ENCODE assay signal across 20 cellular contexts in genomic region chr6:147654103-147654845, GRCh38.
"Had no signal": no experiment of that assay in that cellular context is flagged by ENCODE, and none has a peak within 500 bp of the region (broad histone marks: within the 10 kb centered on the region; RNA-seq: fewer than 3 reads in every experiment).

No MANE protein-coding gene starts in this region.

- DNase-seq: activated CD4-positive, alpha-beta T cell treated with anti-CD3 and anti-CD28 coated beads for 1 hour; activated CD8-positive, alpha-beta memory T cell treated with anti-CD3 and anti-CD28 coated beads for 24 hours; activated CD8-positive, alpha-beta memory T cell treated with anti-CD3 and anti-CD28 coated beads, Interleukin-2, amount 50 U/mL, for 48 hours; activated effector memory CD4-positive, alpha-beta T cell treated with anti-CD3 and anti-CD28 coated beads, Interleukin-2, amount 50 U/mL, for 16 hours; activated naive CD4-positive, alpha-beta T cell treated with anti-CD3 and anti-CD28 coated beads, Interleukin-2, amount 50 U/mL, for 16 hours; activated T-cell treated with anti-CD3 and anti-CD28 coated beads, Interleukin-2, amount 50 U/mL, for 48 hours; nucleus accumbens; stimulated activated naive CD8-positive, alpha-beta T cell treated with anti-CD3 and anti-CD28 coated beads, Interleukin-15, Interleukin-2, amounts not matched to agents 100 U/mL and 50 U/mL, for 24 hours; substantia nigra; SW 1271; T-helper 2 cell; tibial artery; WERI-Rb-1 had no signal

- H3K36me3 Mint-ChIP-seq: natural killer cell treated with Interleukin-12 subunit alpha and Interleukin-12 subunit beta and Interleukin-15 and Interleukin-18, amount 100 ng/mL, for 72 hours had no signal

- H3K4me3 Mint-ChIP-seq: natural killer cell treated with Interleukin-12 subunit alpha and Interleukin-12 subunit beta and Interleukin-15 and Interleukin-18, amount 100 ng/mL, for 72 hours had no signal

- H3K36me3 ChIP-seq: ascending aorta, cardiac muscle cell, tibial artery, WERI-Rb-1 had no signal

- H3K9me3 ChIP-seq: ascending aorta, tibial artery had no signal

- H3K4me1 ChIP-seq: ascending aorta, tibial artery had no signal

- FAIRE-seq: colon, islet of Langerhans, urothelium cell line had no signal

- H3K9me3 Mint-ChIP-seq: natural killer cell treated with Interleukin-12 subunit alpha and Interleukin-12 subunit beta and Interleukin-15 and Interleukin-18, amount 100 ng/mL, for 72 hours had no signal

- H3K27me3 Mint-ChIP-seq: natural killer cell treated with Interleukin-12 subunit alpha and Interleukin-12 subunit beta and Interleukin-15 and Interleukin-18, amount 100 ng/mL, for 72 hours had no signal

- H3K4me3 ChIP-seq: ascending aorta, cardiac muscle cell, lung, tibial artery had no signal

- H3K27ac ChIP-seq: ascending aorta, cardiac muscle cell, tibial artery, WERI-Rb-1 had no signal

- H3K27me3 ChIP-seq: ascending aorta, cardiac muscle cell, tibial artery had no signal

- H3K27ac Mint-ChIP-seq: natural killer cell treated with Interleukin-12 subunit alpha and Interleukin-12 subunit beta and Interleukin-15 and Interleukin-18, amount 100 ng/mL, for 72 hours had no signal
